Comparison of ENCODE assay signal across 29 cellular contexts in genomic region chrX:23935116-23935515, GRCh38. TPM values are rescaled to one million over a fixed set of nuclear protein-coding genes. Genes with fewer than 3 reads are reported as not detected.
"Had no signal": no experiment of that assay in that cellular context is flagged by ENCODE, and none has a peak within 500 bp of the region (broad histone marks: within the 10 kb centered on the region; RNA-seq: fewer than 3 reads in every experiment).

No MANE protein-coding gene starts in this region.

- H3K4me3 ChIP-seq: colonic mucosa, heart right ventricle, neural progenitor cell, ovary, right atrium auricular region, sigmoid colon, stomach, thoracic aorta, transverse colon had no signal

- H3K9me3 ChIP-seq: colonic mucosa, heart right ventricle, ovary, right atrium auricular region, sigmoid colon, stomach, thoracic aorta, transverse colon had no signal

- H3K4me1 ChIP-seq: colonic mucosa, heart right ventricle, neural progenitor cell, right atrium auricular region, sigmoid colon, stomach, transverse colon had no signal

- ATAC-seq: heart right ventricle, left lobe of liver, natural killer cell had no signal

- H3K4me1 Mint-ChIP-seq: endodermal cell had no signal

- H3K36me3 ChIP-seq: colonic mucosa, heart right ventricle, neural progenitor cell, ovary, right atrium auricular region, sigmoid colon, stomach, thoracic aorta, transverse colon had no signal

- DNase-seq: colonic mucosa; dermis blood vessel endothelial cell; endodermal cell; erythroblast; heart right ventricle; hypothalamus; mammary epithelial cell; natural killer cell; nucleus accumbens; ovary; sigmoid colon; small intestine; stimulated activated CD4-positive, alpha-beta T cell treated with anti-CD3 and anti-CD28 coated beads, Interleukin-12 subunit alpha, Interleukin-12 subunit beta, amount 100 ng/mL, for 4 hours; stimulated activated naive CD4-positive, alpha-beta T cell; stomach; substantia nigra; transverse colon had no signal

- FAIRE-seq: endothelial cell of umbilical vein, frontal cortex, islet of Langerhans, small intestine had no signal

- H3K4me2 ChIP-seq: neural progenitor cell had no signal

- H3K36me3 Mint-ChIP-seq: natural killer cell, neural progenitor cell had no signal

- H3K27ac Mint-ChIP-seq: endodermal cell, natural killer cell, neural progenitor cell had no signal

- H3K4me3 Mint-ChIP-seq: endodermal cell, natural killer cell, neural progenitor cell had no signal

- H2AFZ ChIP-seq: neural progenitor cell had no signal

- H3K9me3 Mint-ChIP-seq: endodermal cell, natural killer cell, neural progenitor cell had no signal

- H3K27me3 ChIP-seq: colonic mucosa, neural progenitor cell, ovary, right atrium auricular region, sigmoid colon, stomach, transverse colon had no signal

- H3K27ac ChIP-seq: colonic mucosa, heart right ventricle, neural progenitor cell, ovary, right atrium auricular region, sigmoid colon, stomach, thoracic aorta, transverse colon had no signal

- H3K9ac ChIP-seq: neural progenitor cell had no signal

RNA-seq across cellular contexts. Expression of gene CXorf58, which starts 27.3 kb away (rescaled TPM):
- total RNA-seq: colonic mucosa, dermis blood vessel endothelial cell, endodermal cell, endothelial cell of umbilical vein, fibroblast of lung, glomerular endothelial cell, left lobe of liver, mucosa of gallbladder, myocyte, natural killer cell, right atrium auricular region, sigmoid colon, stomach, thoracic aorta, urinary bladder had no signal
- polyA plus RNA-seq: endothelial cell of umbilical vein, fibroblast of lung had no signal
